In the genomic region with DNA sequence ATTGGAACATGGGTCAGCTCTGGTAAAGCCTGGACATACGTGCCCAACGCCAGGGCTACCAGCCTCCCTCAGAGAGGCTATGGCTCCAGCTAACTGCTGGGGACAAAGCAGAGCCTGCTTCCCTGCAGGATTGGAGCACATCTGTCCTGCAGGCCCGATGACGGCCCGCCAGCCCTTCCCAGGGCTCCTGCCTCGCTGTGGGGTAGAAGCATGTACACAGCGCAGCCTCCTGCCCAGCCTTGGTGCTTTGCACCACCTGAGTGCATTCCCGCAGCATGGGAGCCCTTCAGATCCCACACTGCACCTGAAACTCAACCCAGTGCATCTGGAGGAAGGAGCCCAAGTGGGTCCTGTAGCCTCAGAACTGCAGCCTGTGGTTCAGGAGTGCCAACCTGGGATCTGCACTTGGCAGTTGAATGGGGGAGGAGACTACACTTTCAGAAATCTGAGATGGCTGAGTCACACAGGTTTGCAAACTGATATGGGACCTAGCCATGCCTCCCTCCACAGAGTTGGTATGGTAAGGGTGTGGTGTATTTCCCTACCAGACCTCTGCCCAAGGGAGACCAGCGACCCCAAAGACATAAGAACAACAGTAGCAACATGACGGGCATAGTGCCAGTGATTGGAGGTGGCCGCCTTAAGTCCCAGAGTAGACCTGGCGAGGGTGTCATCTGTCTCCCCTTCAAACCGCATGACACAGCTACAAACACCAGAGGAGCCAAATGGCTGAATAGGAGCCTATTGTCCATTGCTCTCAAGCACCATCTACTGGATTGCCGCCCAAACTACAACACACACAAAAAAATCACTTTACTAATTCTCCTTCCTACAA, we compare ENCODE assay signal across 8 cellular contexts.
DNase-seq lines count a peak whose midpoint lies in the region; ATAC-seq, FAIRE-seq and TF ChIP-seq lines count a peak whose summit lies in the region.

No MANE protein-coding gene starts in this region.

- H3K4me1 ChIP-seq in stomach = no peaks in the 10 kb centered on the region

- no peak for FAIRE-seq in RCC 7860 (lab: Jason Lieb, UNC)

- peaks cover 0 to 9% (median 0%) of the 10 kb centered on the region in 4 donors for H3K9me3 ChIP-seq in stomach

- WGBS in stomach, 5 donors = 21 to 64% (median 58%) methylated on average over 7 to 14 of the region's 14 CpGs

- TF ChIP-seq CTCF in LNCaP clone FGC (IDR thresholded peaks at IDR 0.05; ENCODE audit: control insufficient read depth, extremely low read depth, insufficient read depth) = peak; percentile 93
- TF ChIP-seq CTCF in stomach (IDR thresholded peaks at IDR 0.05) = peak in 5 of 7 experiments; percentile 13 to 45 (median 23)

- H3K4me3 ChIP-seq in LNCaP clone FGC (ENCODE audit: low read depth, low read length) = no peak overlapping the region
- H3K4me3 ChIP-seq in stomach = no peak overlapping the region

- H3K27me3 ChIP-seq in stomach = no peaks in the 10 kb centered on the region

- no peaks in the 10 kb centered on the region for H3K36me3 ChIP-seq in stomach

- peak; percentile 73 for ATAC-seq in GM21619 (IDR thresholded peaks at IDR 0.05; ENCODE audit: unreplicated experiment)
- ATAC-seq in GM18517 (IDR thresholded peaks at IDR 0.05; ENCODE audit: unreplicated experiment) = no peak

- DNase-seq in DMS114 treated with DMSO at 0.1 percent for 48 hours (lab: John Stamatoyannopoulos, UW; ENCODE audit: unreplicated experiment) (peak; percentile 50), LNCaP clone FGC (ENCODE audit: low read depth) (peak; percentile 32), RCC 7860 (ENCODE audit: low spot score) (peak; percentile 18), globus pallidus (ENCODE audit: low spot score) (peak; percentile 16), stomach (peak; percentile 49), occipital lobe (lab: John Stamatoyannopoulos, UW) (no peak)

- no peak for TF ChIP-seq POLR2A in stomach (IDR thresholded peaks at IDR 0.05)

- intact Hi-C loops in stomach (cut with DNase I; ENCODE audit: low total_unique reads) = no loop called here

- no peak overlapping the region for H3K27ac ChIP-seq in stomach

- no peak for TF ChIP-seq EP300 in stomach (IDR thresholded peaks at IDR 0.05)
